Comparison of ENCODE assay signal across 8 cellular contexts in genomic region chr1:201982082-201982922, GRCh38. TPM values are rescaled to one million over a fixed set of nuclear protein-coding genes. Genes with fewer than 3 reads are reported as not detected.
DNase-seq lines count a peak whose midpoint lies in the region; ATAC-seq and TF ChIP-seq lines count a peak whose summit lies in the region.

Gene RNPEP, plus strand, starts transcription at chr1:201982648. Its CDS starts 19 bp downstream, at chr1:201982667.

- H3K9me3 ChIP-seq in endocrine pancreas (ENCODE audit: control insufficient read depth, low read length): no peaks in the 10 kb centered on the region
- no peaks in the 10 kb centered on the region for H3K9me3 ChIP-seq in mesodermal cell (ENCODE audit: control insufficient read depth, low read length)

- peak; percentile 55 for ATAC-seq in GM18520 (IDR thresholded peaks at IDR 0.05; ENCODE audit: unreplicated experiment)
- ATAC-seq in HG03045 (IDR thresholded peaks at IDR 0.05; ENCODE audit: unreplicated experiment): peak; percentile 84

- H3K9ac ChIP-seq in endocrine pancreas (ENCODE audit: control insufficient read depth, insufficient read depth, low read length): peak within 1 kb of the TSS; percentile 80

- DNase-seq in AG09319 (ENCODE audit: extremely low read depth, low read depth) (peak; percentile 11), NCI-H69 (lab: John Stamatoyannopoulos, UW) (peak; percentile 86)
- DNase-seq in activated CD8-positive, alpha-beta memory T cell treated with anti-CD3 and anti-CD28 coated beads for 48 hours (ENCODE audit: low read depth in 2 of 3, low spot score in 2 of 3): peak; percentile 49 to 59 (median 57)
- DNase-seq in stimulated activated CD8-positive, alpha-beta memory T cell treated with anti-CD3 and anti-CD28 coated beads, Interleukin-15, amount 100 ng/mL, for 4 hours (ENCODE audit: low read depth in 2 of 2): peak; percentile 30 to 53

- peak within 1 kb of the TSS; percentile 91 for H3K4me3 ChIP-seq in endocrine pancreas (ENCODE audit: control insufficient read depth, insufficient read depth, low read length)
- H3K4me3 ChIP-seq in mesodermal cell (ENCODE audit: extremely low read depth, insufficient read depth, low read length, poor library complexity, severe bottlenecking): peak within 1 kb of the TSS; percentile 79

- H3K4me1 ChIP-seq in endocrine pancreas (ENCODE audit: control insufficient read depth, insufficient read depth, low read length) (peaks cover 5% of the 10 kb centered on the region), mesodermal cell (ENCODE audit: control insufficient read depth, insufficient read depth, low read length, poor library complexity, severe bottlenecking) (peaks cover 8% of the 10 kb centered on the region)

- no peaks in the 10 kb centered on the region for H3K27me3 ChIP-seq in endocrine pancreas (ENCODE audit: control insufficient read depth, insufficient read depth, low read length)

- 3 to 5% methylated on average over 50 to 58 of the region's 69 CpGs for WGBS in mesodermal cell (ENCODE audit: insufficient coverage in 2 of 2), 2 experiments

- TF ChIP-seq CTCF in AG09319 (IDR thresholded peaks at IDR 0.05; ENCODE audit: low read depth, low read length): no peak

- no peaks in the 10 kb centered on the region for H3K36me3 ChIP-seq in endocrine pancreas (ENCODE audit: control insufficient read depth, insufficient read depth, low read length)
- H3K36me3 ChIP-seq in mesodermal cell (ENCODE audit: control insufficient read depth, insufficient read depth, low read length): peaks cover 10% of the 10 kb centered on the region

- H3K27ac ChIP-seq in mesodermal cell (ENCODE audit: low read depth, low read length, severe bottlenecking): peak within 1 kb of the TSS; percentile 84

RNA-seq across cellular contexts. Expression of gene RNPEP, which starts in this region (rescaled TPM):
- polyA plus RNA-seq in mesodermal cell (2013, experiment 1 of 2): 81.8 TPM
- polyA plus RNA-seq in mesodermal cell (2013, experiment 2 of 2): 75.0 TPM

Comparison
In these comparisons a context has a peak if more than half of its experiments do, and no peak if none do; other contexts are left out.
1. Peak in every context shown above with its lines: DNase-seq, ATAC-seq, H3K4me3 ChIP-seq and H3K27ac ChIP-seq.
2. DNase-seq: peak in every context shown above with its lines; median percentile 86 in NCI-H69; 57 in activated CD8-positive, alpha-beta memory T cell treated with anti-CD3 and anti-CD28 coated beads for 48 hours; 42 in stimulated activated CD8-positive, alpha-beta memory T cell treated with anti-CD3 and anti-CD28 coated beads, Interleukin-15, amount 100 ng/mL, for 4 hours; 11 in AG09319.